11 cellular contexts compared by ENCODE assay signal in genomic region chr12:68579254-68579653, GRCh38.
"Had no signal": no experiment of that assay in that cellular context is flagged by ENCODE, and none has a peak within 500 bp of the region (broad histone marks: within the 10 kb centered on the region; RNA-seq: fewer than 3 reads in every experiment).

No MANE protein-coding gene starts in this region.

- H3K27ac Mint-ChIP-seq: endodermal cell, mesothelial cell of epicardium had no signal

- H3K36me3 Mint-ChIP-seq: mesothelial cell of epicardium had no signal

- DNase-seq: activated CD4-positive, alpha-beta T cell treated with anti-CD3 and anti-CD28 coated beads for 4 hours; adrenal gland; endodermal cell; heart right ventricle; left cardiac atrium; Right ventricle myocardium superior; thyroid gland; WERI-Rb-1 had no signal

- H3K4me1 Mint-ChIP-seq: endodermal cell, mesothelial cell of epicardium, neural crest cell had no signal

- ATAC-seq: heart right ventricle, left cardiac atrium, sciatic nerve had no signal

- H3K9me3 Mint-ChIP-seq: endodermal cell, mesothelial cell of epicardium, neural crest cell had no signal

- H3K4me3 Mint-ChIP-seq: endodermal cell, mesothelial cell of epicardium, neural crest cell had no signal
